In the genomic region with DNA sequence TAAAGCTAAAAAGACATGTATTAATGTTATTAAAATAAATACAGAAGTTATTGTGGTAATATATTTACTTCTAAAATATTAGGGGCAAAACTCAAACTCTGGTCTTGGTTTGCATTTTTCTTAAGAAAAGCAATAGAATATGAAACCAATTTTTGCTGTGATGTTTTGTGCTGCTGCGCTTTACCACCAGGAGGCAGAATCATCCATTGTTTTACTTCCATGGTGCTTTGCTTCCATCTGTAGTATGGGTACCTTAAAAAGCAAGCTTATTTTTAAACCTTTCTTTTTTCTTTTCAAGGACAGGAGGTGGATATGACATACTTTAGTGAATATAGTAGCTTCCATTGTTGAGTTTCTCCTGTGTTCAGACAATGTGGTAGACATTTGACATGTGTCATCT, we compare ENCODE assay signal across 10 cellular contexts.
DNase-seq lines count a peak whose midpoint lies in the region; ATAC-seq and TF ChIP-seq lines count a peak whose summit lies in the region.
"Had no signal": no experiment of that assay in that cellular context is flagged by ENCODE, and none has a peak within 500 bp of the region (broad histone marks: within the 10 kb centered on the region; RNA-seq: fewer than 3 reads in every experiment).

No MANE protein-coding gene starts in this region.

- TF ChIP-seq POLR2A in erythroblast (IDR thresholded peaks at IDR 0.05; ENCODE audit: low read length) = no peak

- H3K27me3 ChIP-seq in GM06990 (replicated peaks; ENCODE audit: control insufficient read depth, insufficient read depth, low read length) = no peaks in the 10 kb centered on the region

- no peak overlapping the region for H3K4me3 ChIP-seq in AG09309 (ENCODE audit: control insufficient read depth, low read depth, low read length)
- no peak overlapping the region for H3K4me3 ChIP-seq in GM06990 (replicated peaks; ENCODE audit: low read depth, low read length)

- DNase-seq in AG09309 (ENCODE audit: low read depth) (no peak), GM06990 (ENCODE audit: extremely low read depth, insufficient read length) (peak; percentile 29), NCI-H69 (lab: John Stamatoyannopoulos, UW) (peak; percentile 10), erythroblast (lab: John Stamatoyannopoulos, UW) (peak; percentile 6 to 42), NCI-H2171 treated with DMSO at 0.1 percent for 48 hours (lab: John Stamatoyannopoulos, UW) (no peak), NK-92 (lab: John Stamatoyannopoulos, UW; ENCODE audit: unreplicated experiment) (no peak)
- DNase-seq: naive thymus-derived CD4-positive, alpha-beta T cell; NCI-H524 treated with DMSO at 0.1 percent for 48 hours had no signal

- ATAC-seq in HG03135 (IDR thresholded peaks at IDR 0.05; ENCODE audit: unreplicated experiment) (no peak), HG03342 (IDR thresholded peaks at IDR 0.05; ENCODE audit: unreplicated experiment) (no peak)
- ATAC-seq: naive thymus-derived CD4-positive, alpha-beta T cell had no signal

- TF ChIP-seq CTCF in AG09309 (IDR thresholded peaks at IDR 0.05; ENCODE audit: control insufficient read depth, insufficient read depth, low read depth, low read length, missing control alignments) (peak; percentile 34), GM06990 (IDR thresholded peaks at IDR 0.05; ENCODE audit: insufficient read depth, low read length, poor library complexity, severe bottlenecking) (peak; percentile 85)

- no peaks in the 10 kb centered on the region for H3K36me3 ChIP-seq in GM06990 (ENCODE audit: control insufficient read depth, insufficient read depth, low read length)

Comparison
In these comparisons a context has a peak if more than half of its experiments do, and no peak if none do; other contexts are left out.
1. DNase-seq: peak in GM06990 (single experiment), NCI-H69 (single experiment) and erythroblast (2 of 2); none in AG09309 (single experiment), NCI-H2171 treated with DMSO at 0.1 percent for 48 hours (single experiment) and NK-92 (single experiment).